Comparison of ENCODE assay signal across 1 cellular context in genomic region chr10:5962358-5962940, GRCh38. TPM values are rescaled to one million over a fixed set of nuclear protein-coding genes. Genes with fewer than 3 reads are reported as not detected.
"Had no signal": no experiment of that assay in that cellular context is flagged by ENCODE, and none has a peak within 500 bp of the region (broad histone marks: within the 10 kb centered on the region; RNA-seq: fewer than 3 reads in every experiment).

No MANE protein-coding gene starts in this region.

RNA-seq across cellular contexts. Expression of gene IL15RA, which starts 14.9 kb away (rescaled TPM):
- total RNA-seq: occipital lobe had no signal
